ENCODE assay signal across 8 cellular contexts in genomic region chr6:83511901-83512681, GRCh38. TPM values are rescaled to one million over a fixed set of nuclear protein-coding genes. Genes with fewer than 3 reads are reported as not detected.
DNase-seq lines count a peak whose midpoint lies in the region.

Gene PRSS35 (plus strand): TSS chr6:83512534. CDS start chr6:83523442, 10,908 bp downstream.

- H3K36me3 ChIP-seq in SJSA1 (no peaks in the 10 kb centered on the region), ectodermal cell (ENCODE audit: control insufficient read depth, insufficient read depth, low read length) (no peaks in the 10 kb centered on the region), thymus (ENCODE audit: control insufficient read depth, insufficient read depth) (no peaks in the 10 kb centered on the region)

- H3K27me3 ChIP-seq in SJSA1 (replicated peaks) (no peaks in the 10 kb centered on the region), ectodermal cell (ENCODE audit: control insufficient read depth, insufficient read depth, low read length, poor library complexity, severe bottlenecking) (peaks cover 7% of the 10 kb centered on the region), thymus (ENCODE audit: control insufficient read depth, insufficient read depth) (peaks cover 13% of the 10 kb centered on the region)

- H3K4me3 ChIP-seq in SJSA1 (peak within 1 kb of the TSS; percentile 25), ectodermal cell (ENCODE audit: insufficient read depth, low read depth, low read length) (peak within 1 kb of the TSS; percentile 59), thymus (ENCODE audit: low read length) (peak within 1 kb of the TSS; percentile 12)

- H3K4me1 ChIP-seq in SJSA1 (replicated peaks): peaks cover 11% of the 10 kb centered on the region
- H3K4me1 ChIP-seq in ectodermal cell (ENCODE audit: control insufficient read depth, insufficient read depth, low read length): peaks cover 8% of the 10 kb centered on the region
- no peaks in the 10 kb centered on the region for H3K4me1 ChIP-seq in thymus (ENCODE audit: control insufficient read depth, insufficient read depth, low read length)

- H3K9me3 ChIP-seq in SJSA1 (replicated peaks): no peaks in the 10 kb centered on the region
- H3K9me3 ChIP-seq in ectodermal cell (ENCODE audit: control insufficient read depth, low read length): no peaks in the 10 kb centered on the region
- no peaks in the 10 kb centered on the region for H3K9me3 ChIP-seq in thymus (ENCODE audit: control insufficient read depth)

- peak; percentile 10 for DNase-seq in stimulated activated CD4-positive, alpha-beta T cell treated with anti-CD3 and anti-CD28 coated beads, Interleukin-4, amount 100 ng/mL, for 1 hour
- no peak for DNase-seq in stimulated activated CD4-positive, alpha-beta T cell treated with anti-CD3 and anti-CD28 coated beads, Interleukin-12 subunit alpha, Interleukin-12 subunit beta, amount 100 ng/mL, for 4 hours
- DNase-seq in HT1080 (ENCODE audit: low read depth) (peak; percentile 65), SJSA1 (ENCODE audit: low read depth in 1 of 2, low spot score in 2 of 2) (peak; percentile 54 to 58), lung microvascular endothelial cell (ENCODE audit: low read depth in 2 of 2) (peak; percentile 51 to 60)
- DNase-seq in NK-92 treated with Interleukin-12 subunit alpha and Interleukin-12 subunit beta, amount 100 ng/mL, for 24 hours (lab: John Stamatoyannopoulos, UW): no peak

- WGBS in ectodermal cell, 2 experiments: 1% methylated on average over 38 of the region's 38 CpGs
- 2% methylated on average over 38 of the region's 38 CpGs for WGBS in thymus

- H3K27ac ChIP-seq in SJSA1: no peak within 1 kb of the TSS
- no peak within 1 kb of the TSS for H3K27ac ChIP-seq in ectodermal cell (ENCODE audit: insufficient read depth, low read depth, low read length, poor library complexity, severe bottlenecking)
- no peak within 1 kb of the TSS for H3K27ac ChIP-seq in thymus (ENCODE audit: low read depth)

RNA-seq across cellular contexts. Expression of gene PRSS35, which starts in this region (rescaled TPM):
- total RNA-seq in HT1080 (2014; rRNA removed; shearing (Covaris generic)): 0.69 and 0.70 TPM in 2 replicates
- polyA plus RNA-seq in HT1080 (2015; cell fraction: cytosol; rRNA removed): 0.07 and 0.12 TPM in 2 replicates
- polyA plus RNA-seq in HT1080 (2015; cell fraction: nucleus; rRNA removed): 0.22 and 0.35 TPM in 2 replicates
- total RNA-seq in SJSA1 (2014; rRNA removed; shearing (Covaris generic)): 0.60 and 1.1 TPM in 2 replicates
- 6.3 TPM for polyA plus RNA-seq in ectodermal cell (2013, experiment 1 of 4)
- polyA plus RNA-seq in ectodermal cell (2013, experiment 2 of 4): 6.0 TPM
- polyA plus RNA-seq in ectodermal cell (2013, experiment 3 of 4): 5.7 TPM
- polyA plus RNA-seq in ectodermal cell (2013, experiment 4 of 4): 5.8 TPM
- not detected in 2 replicates for total RNA-seq in lung microvascular endothelial cell
- polyA plus RNA-seq in thymus: 0.68 TPM

Comparison
In these comparisons a context has a peak if more than half of its experiments do, and no peak if none do; other contexts are left out.
1. DNase-seq: peak in stimulated activated CD4-positive, alpha-beta T cell treated with anti-CD3 and anti-CD28 coated beads, Interleukin-4, amount 100 ng/mL, for 1 hour (single experiment) and SJSA1 (2 of 2); none in stimulated activated CD4-positive, alpha-beta T cell treated with anti-CD3 and anti-CD28 coated beads, Interleukin-12 subunit alpha, Interleukin-12 subunit beta, amount 100 ng/mL, for 4 hours (single experiment) and NK-92 treated with Interleukin-12 subunit alpha and Interleukin-12 subunit beta, amount 100 ng/mL, for 24 hours (single experiment).
2. Peak in DNase-seq in HT1080; RNA of the gene not detected or under 1 TPM.
3. Peak in DNase-seq in lung microvascular endothelial cell; RNA of the gene not detected or under 1 TPM.
4. Peak in every context shown above with its lines, with median percentiles within 50 percentile points of each other: H3K4me3 ChIP-seq.